8 cellular contexts compared by ENCODE assay signal in genomic region chr7:127708788-127709187, GRCh38. TPM values are rescaled to one million over a fixed set of nuclear protein-coding genes. Genes with fewer than 3 reads are reported as not detected.
A peak's percentile ranks its signal among the peaks of the same experiment; 100 is the strongest.
DNase-seq lines count a peak whose midpoint lies in the region; FAIRE-seq and TF ChIP-seq lines count a peak whose summit lies in the region.

No MANE protein-coding gene starts in this region.

- no peaks in the 10 kb centered on the region for H3K4me1 ChIP-seq in KMS-11 (ENCODE audit: low read depth, poor library complexity, severe bottlenecking)
- H3K4me1 ChIP-seq in thyroid gland, result peaks cover 0 to 5% of the 10 kb centered on the region in 2 donors

- H3K4me3 ChIP-seq in KMS-11 (IDR thresholded peaks at IDR 0.05; ENCODE audit: insufficient read depth, low read depth, low read length) (no peak overlapping the region), fibroblast of pulmonary artery (replicated peaks; ENCODE audit: low read depth, low read length) (no peak overlapping the region), thyroid gland (replicated peaks in 1 of 3) (no peak overlapping the region)

- no peak for TF ChIP-seq POLR2A in thyroid gland (IDR thresholded peaks at IDR 0.05)

- intact Hi-C loops in thyroid gland (cut with DNase I), result no loop called here

- H3K9ac ChIP-seq in KMS-11, result no peak overlapping the region

- H3K27me3 ChIP-seq in KMS-11 (ENCODE audit: insufficient read depth, low read depth), result no peaks in the 10 kb centered on the region
- H3K27me3 ChIP-seq in thyroid gland, result no peaks in the 10 kb centered on the region

- WGBS in thyroid gland, 2 donors, result 100% methylated on average over 1 of the region's 1 CpG

- peak; percentile 52 for FAIRE-seq in RCC 7860 (lab: Jason Lieb, UNC)

- no peak overlapping the region for H3K27ac ChIP-seq in KMS-11
- H3K27ac ChIP-seq in thyroid gland, result no peak overlapping the region

- H2AFZ ChIP-seq in KMS-11 (ENCODE audit: low read depth), result no peak overlapping the region

- DNase-seq in activated gamma-delta T cell treated with Interleukin-2 at 50 U/mL for 16 hours (peak; percentile 73), activated gamma-delta T cell (lab: John Stamatoyannopoulos, UW) (no peak), RCC 7860 (ENCODE audit: low spot score) (peak; percentile 58), activated T-helper 1 cell treated with Interleukin-2 at 50 U/mL for 16 hours (ENCODE audit: low read depth) (peak; percentile 27), fibroblast of pulmonary artery (ENCODE audit: low read depth) (peak; percentile 93), nucleus accumbens (lab: John Stamatoyannopoulos, UW) (peak in 50 of 56 donors; percentile 2 to 90 (median 52)), thyroid gland (peak; percentile 80)

- TF ChIP-seq CTCF in KMS-11 (conservative IDR thresholded peaks at IDR 0.05; ENCODE audit: low read depth, low read length) (peak; percentile 88), fibroblast of pulmonary artery (IDR thresholded peaks at IDR 0.05; ENCODE audit: low read length, missing control alignments) (peak; percentile 68), thyroid gland (IDR thresholded peaks at IDR 0.05) (peak; percentile 47 to 86 (median 70))

- no peaks in the 10 kb centered on the region for H3K9me3 ChIP-seq in thyroid gland

- peaks cover 13% of the 10 kb centered on the region; the same call in 1 of the 2 replicates for H3K79me2 ChIP-seq in KMS-11 (ENCODE audit: insufficient read depth, low read depth)

- H3K36me3 ChIP-seq in KMS-11 (ENCODE audit: insufficient read depth) (peaks cover 22% of the 10 kb centered on the region; the same call in 1 of the 2 replicates), thyroid gland (peaks cover 18 to 25% of the 10 kb centered on the region in 2 donors)

- 0 out of 2 replicates have a peak, but pooled peaks cover 3% of the 10 kb centered on the region for H4K20me1 ChIP-seq in KMS-11 (ENCODE audit: insufficient read depth)

- H3K4me2 ChIP-seq in KMS-11, result no peak overlapping the region

RNA-seq across cellular contexts. Expression of gene SND1, which starts 56.8 kb away (rescaled TPM):
- total RNA-seq in thyroid gland, result 100 to 1,000 TPM; 126 to 167 (median 144) TPM
